ENCODE assay signal across 22 cellular contexts in the genomic region with DNA sequence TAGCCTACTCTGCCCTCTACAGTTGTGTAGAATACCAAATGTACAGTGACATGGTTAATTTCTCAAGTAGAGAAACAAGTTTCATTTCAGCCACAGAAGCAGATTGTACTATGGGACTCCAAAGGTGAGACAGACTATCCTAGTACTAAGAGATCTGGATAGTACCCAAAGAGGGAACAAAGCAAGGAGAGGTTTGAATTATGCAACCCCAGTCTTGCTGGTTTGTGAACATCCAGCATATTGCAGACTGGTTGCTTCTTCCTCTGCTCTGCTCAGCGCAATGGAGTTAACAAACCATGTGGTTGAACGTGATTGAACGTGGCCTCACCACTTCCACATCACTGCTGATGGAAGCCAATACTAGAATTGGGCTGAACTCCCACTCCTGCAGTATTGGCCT. TPM values are rescaled to one million over a fixed set of nuclear protein-coding genes. Genes with fewer than 3 reads are reported as not detected.
A peak's percentile ranks its signal among the peaks of the same experiment; 100 is the strongest.
DNase-seq lines count a peak whose midpoint lies in the region; ATAC-seq, FAIRE-seq and TF ChIP-seq lines count a peak whose summit lies in the region.
"Had no signal": no experiment of that assay in that cellular context is flagged by ENCODE, and none has a peak within 500 bp of the region (broad histone marks: within the 10 kb centered on the region; RNA-seq: fewer than 3 reads in every experiment).

No MANE protein-coding gene starts in this region.

- no peaks in the 10 kb centered on the region for H3K9me3 Mint-ChIP-seq in natural killer cell
- H3K9me3 Mint-ChIP-seq: CD4-positive, alpha-beta T cell; effector memory CD8-positive, alpha-beta T cell; neural progenitor cell had no signal

- intact Hi-C loops in right lobe of liver (cut with DNase I) (no loop called here), HepG2 (cut with micrococcal nuclease; ENCODE audit: unreplicated experiment) (no loop called here), colonic mucosa (cut with DNase I) (no loop called here), natural killer cell (cut with micrococcal nuclease) (no loop called here)

- in situ Hi-C loops in HepG2 (cut with HindIII; ENCODE audit: extremely low pct_ligation_motif_present, low pct_unique_long_range_greater_than_20kb): no loop called here

- TF ChIP-seq EP300 in HepG2 (IDR thresholded peaks at IDR 0.05; ENCODE audit: low read depth in 2 of 2, low read length in 2 of 2) (no peak), HepG2 (CRISPR knock-in tag; IDR thresholded peaks at IDR 0.05; ENCODE audit: borderline replicate concordance) (no peak)

- no peak for TF ChIP-seq RAD21 in HepG2 (CRISPR knock-in tag; IDR thresholded peaks at IDR 0.05)

- no peak overlapping the region for H3K4me3 Mint-ChIP-seq in natural killer cell
- H3K4me3 Mint-ChIP-seq: CD4-positive, alpha-beta T cell; effector memory CD8-positive, alpha-beta T cell; neural progenitor cell had no signal

- no peaks in the 10 kb centered on the region for H3K36me3 Mint-ChIP-seq in natural killer cell

- CTCF ChIA-PET in HepG2 (lab: Yijun Ruan, JAX; ENCODE audit: low intra/inter-chr PET ratio, low total read pairs): no interaction called here

- H4K20me1 ChIP-seq in HepG2 (ENCODE audit: insufficient read depth, low read length): no peaks in the 10 kb centered on the region

- POLR2A ChIA-PET in HepG2 (lab: Yijun Ruan, JAX): no interaction called here

- H3K79me2 ChIP-seq in HepG2 (ENCODE audit: insufficient read depth, low read length): no peaks in the 10 kb centered on the region

- DNase-seq in right lobe of liver (no peak), HepG2 (ENCODE audit: low spot score) (no peak), colonic mucosa (no peak), AG08396 (ENCODE audit: low spot score) (no peak), natural killer cell (no peak)
- DNase-seq: activated CD4-positive, alpha-beta T cell treated with anti-CD3 and anti-CD28 coated beads for 4 hours; activated CD8-positive, alpha-beta memory T cell treated with anti-CD3 and anti-CD28 coated beads, Interleukin-2, amount 50 U/mL, for 48 hours; activated gamma-delta T cell; CD4-positive, alpha-beta T cell; central memory CD4-positive, alpha-beta T cell; DMS153; effector memory CD8-positive, alpha-beta T cell; islet precursor cell; NCI-H1930; T1000 had no signal

- H3K4me1 ChIP-seq in right lobe of liver (no peaks in the 10 kb centered on the region), HepG2 (ENCODE audit: insufficient read depth, low read length) (no peaks in the 10 kb centered on the region), colonic mucosa (peaks cover 4% of the 10 kb centered on the region), mucosa of rectum (ENCODE audit: control insufficient read depth in 2 of 2, insufficient read depth in 2 of 2, low read length in 2 of 2) (peaks cover 34 to 35% of the 10 kb centered on the region in 2 donors)
- H3K4me1 ChIP-seq: neural progenitor cell had no signal

- H3K4me2 ChIP-seq in HepG2 (ENCODE audit: low read depth, low read length): no peak overlapping the region
- H3K4me2 ChIP-seq: neural progenitor cell had no signal

- ATAC-seq in right lobe of liver: peak in 3 of 4 donors; percentile 20 to 51 (median 48)
- ATAC-seq in HepG2: no peak
- no peak for ATAC-seq in HG03521 (IDR thresholded peaks at IDR 0.05; ENCODE audit: unreplicated experiment)
- ATAC-seq in GM21786 (IDR thresholded peaks at IDR 0.05; ENCODE audit: unreplicated experiment): no peak
- no peak for ATAC-seq in natural killer cell
- ATAC-seq: effector memory CD8-positive, alpha-beta T cell had no signal

- H3K9me3 ChIP-seq in right lobe of liver (no peaks in the 10 kb centered on the region), HepG2 (ENCODE audit: low read length) (no peaks in the 10 kb centered on the region), colonic mucosa (no peaks in the 10 kb centered on the region), mucosa of rectum (ENCODE audit: control insufficient read depth in 2 of 2, low read length in 2 of 2) (no peaks in the 10 kb centered on the region)
- H3K9me3 ChIP-seq: thoracic aorta had no signal

- H3K9ac ChIP-seq in HepG2 (ENCODE audit: insufficient read depth, low read depth, low read length) (no peak overlapping the region), colonic mucosa (ENCODE audit: low read depth in 2 of 2, low read length in 2 of 2) (peak overlapping the region in 1 of 2 donors; percentile 86), mucosa of rectum (ENCODE audit: low read depth in 1 of 2, low read length in 2 of 2) (peak overlapping the region; percentile 1 to 60)
- H3K9ac ChIP-seq: neural progenitor cell had no signal

- no peak overlapping the region for H3K27ac ChIP-seq in right lobe of liver
- H3K27ac ChIP-seq in HepG2 (ENCODE audit: extremely low read length, insufficient read depth, low read length): no peak overlapping the region
- peak overlapping the region; percentile 87 for H3K27ac ChIP-seq in colonic mucosa
- peak overlapping the region; percentile 92 to 96 for H3K27ac ChIP-seq in mucosa of rectum (ENCODE audit: low read depth in 2 of 2, low read length in 2 of 2)
- H3K27ac ChIP-seq: neural progenitor cell, SK-N-MC, thoracic aorta had no signal

- H2AFZ ChIP-seq in HepG2 (ENCODE audit: low read length): no peak overlapping the region
- H2AFZ ChIP-seq: neural progenitor cell had no signal

- H3K27me3 ChIP-seq in right lobe of liver: no peaks in the 10 kb centered on the region
- H3K27me3 ChIP-seq in HepG2 (ENCODE audit: control insufficient read depth in 1 of 2, insufficient read depth in 2 of 2, low read length in 2 of 2): 0 out of 5 replicates have a peak, but pooled peaks cover 0 to 1% of the 10 kb centered on the region in 2 experiments
- H3K27me3 ChIP-seq in colonic mucosa: no peaks in the 10 kb centered on the region
- no peaks in the 10 kb centered on the region for H3K27me3 ChIP-seq in mucosa of rectum (ENCODE audit: control insufficient read depth in 2 of 2, insufficient read depth in 2 of 2, low read length in 2 of 2)
- H3K27me3 ChIP-seq: neural progenitor cell had no signal

- no peak overlapping the region for H3K27ac Mint-ChIP-seq in natural killer cell
- H3K27ac Mint-ChIP-seq: CD4-positive, alpha-beta T cell; effector memory CD8-positive, alpha-beta T cell; neural progenitor cell had no signal

- no peak for FAIRE-seq in HepG2 (lab: Jason Lieb, UNC)

- H3K27me3 Mint-ChIP-seq in natural killer cell (ENCODE audit: low read depth in 2 of 2): peaks cover 10 to 20% of the 10 kb centered on the region in 2 donors

- H3K4me1 Mint-ChIP-seq in natural killer cell: no peaks in the 10 kb centered on the region

- no peak overlapping the region for H3K4me3 ChIP-seq in right lobe of liver
- no peak overlapping the region for H3K4me3 ChIP-seq in HepG2 (replicated peaks in 1 of 3; ENCODE audit: insufficient read depth in 1 of 3, low read depth in 2 of 3, low read length in 3 of 3)
- H3K4me3 ChIP-seq in colonic mucosa: no peak overlapping the region
- H3K4me3 ChIP-seq in mucosa of rectum (ENCODE audit: low read length in 2 of 2): peak overlapping the region in 1 of 2 donors; percentile 50
- H3K4me3 ChIP-seq: neural progenitor cell, SK-N-MC, thoracic aorta had no signal

- no TSS peak for BruUV-seq in HepG2 (replicated peaks; lab: Mats Ljungman, UMichigan)

- TF ChIP-seq POLR2A in right lobe of liver (IDR thresholded peaks at IDR 0.05) (no peak), HepG2 (IDR thresholded peaks at IDR 0.05; ENCODE audit: insufficient read depth in 1 of 2, low read depth in 2 of 2, low read length in 2 of 2) (no peak)

- no peak for TF ChIP-seq CTCF in right lobe of liver (IDR thresholded peaks at IDR 0.05)
- no peak; the same call in 1 of the 2 replicates for TF ChIP-seq CTCF in HepG2 (CRISPR knock-in tag; IDR thresholded peaks at IDR 0.05)
- no peak for TF ChIP-seq CTCF in colonic mucosa (IDR thresholded peaks at IDR 0.05)
- no peak for TF ChIP-seq CTCF in natural killer cell (IDR thresholded peaks at IDR 0.05)

- H3K36me3 ChIP-seq in right lobe of liver (no peaks in the 10 kb centered on the region), HepG2 (replicated peaks in 1 of 2; ENCODE audit: control insufficient read depth in 1 of 2, insufficient read depth in 2 of 2, low read length in 2 of 2) (no peaks in the 10 kb centered on the region), colonic mucosa (no peaks in the 10 kb centered on the region), mucosa of rectum (ENCODE audit: control insufficient read depth in 2 of 2, insufficient read depth in 2 of 2, low read length in 2 of 2) (peaks cover 15 to 25% of the 10 kb centered on the region in 2 donors)
- H3K36me3 ChIP-seq: neural progenitor cell had no signal

- WGBS in right lobe of liver (ENCODE audit: insufficient coverage, low coverage, low lambda C conversion rate, missing lambda C conversion rate): no CpG with 5 or more reads among the region's 3 CpGs
- 14% methylated on average over 2 of the region's 3 CpGs for WGBS in HepG2 (ENCODE audit: low lambda C conversion rate)

RNA-seq across cellular contexts. Expression of a gene that starts 43.3 kb away (rescaled TPM):
- total RNA-seq in right lobe of liver (1,000 to 10,000 TPM; 2,876 to 4,505 (median 3,144) TPM), HepG2 (2016; rRNA removed; fragmentation: Illumina TruSeq; extraction: Trizol) (0.97 and 1.1 TPM in 2 replicates), colonic mucosa (10 to 100 TPM in 1 of 2 donors, 1 to 10 TPM in 1; 3.4 to 33.1 TPM), natural killer cell (not detected)
- 0.26 and 0.91 TPM in 2 replicates for total RNA-seq in HepG2 (2016; cell fraction: cytosol; rRNA removed; fragmentation: Illumina TruSeq; extraction: Trizol; ENCODE audit: low read depth)
- 0.48 and 0.97 TPM in 2 replicates for total RNA-seq in HepG2 (2016; cell fraction: insoluble cytoplasmic fraction; rRNA removed; fragmentation: Illumina TruSeq; extraction: Trizol)
- total RNA-seq in HepG2 (2016; cell fraction: membrane; rRNA removed; fragmentation: Illumina TruSeq; extraction: Trizol): 0.86 and 0.90 TPM in 2 replicates
- 0.34 and 0.56 TPM in 2 replicates for total RNA-seq in HepG2 (2016; cell fraction: nucleus; rRNA removed; fragmentation: Illumina TruSeq; extraction: Trizol)
- 0.29 and 0.84 TPM in 2 replicates for polyA plus RNA-seq in HepG2 (2011; rRNA removed)
- 0.74 and 0.91 TPM in 2 replicates for polyA plus RNA-seq in HepG2 (2011; cell fraction: cytosol; rRNA removed)
- polyA plus RNA-seq in HepG2 (2011; cell fraction: nucleus; rRNA removed): 0.39 and 0.48 TPM in 2 replicates
- 2.4 TPM in 2 replicates for polyA plus RNA-seq in HepG2 (2012)
- polyA plus RNA-seq in HepG2 (2016; cell fraction: cytosol; fragmentation: Illumina TruSeq; extraction: Trizol; ENCODE audit: low read depth): 0.50 and 0.58 TPM in 2 replicates
- 0.89 and 1.8 TPM in 2 replicates for polyA plus RNA-seq in HepG2 (2016; cell fraction: insoluble cytoplasmic fraction; fragmentation: Illumina TruSeq; extraction: Trizol; ENCODE audit: low read depth)
- 0.68 and 0.76 TPM in 2 replicates for polyA plus RNA-seq in HepG2 (2016; cell fraction: membrane; fragmentation: Illumina TruSeq; extraction: Trizol; ENCODE audit: low read depth)
- 0.57 and 0.68 TPM in 2 replicates for polyA plus RNA-seq in HepG2 (2016; cell fraction: nucleus; fragmentation: Illumina TruSeq; extraction: Trizol; ENCODE audit: insufficient read depth, low read depth)
- polyA minus RNA-seq in HepG2 (2011; rRNA and poly(A)+ RNA removed; ENCODE audit: low replicate concordance): 0.78 TPM in 1 of 2 replicates, not detected in the other
- polyA minus RNA-seq in HepG2 (2011; cell fraction: cytosol; rRNA and poly(A)+ RNA removed): 0.53 and 0.59 TPM in 2 replicates
- 0.26 TPM in 1 of 2 replicates, not detected in the other for polyA minus RNA-seq in HepG2 (2011; cell fraction: nucleus; rRNA and poly(A)+ RNA removed)
- total RNA-seq: CD4-positive, alpha-beta T cell; M059J; thoracic aorta had no signal

RNA-seq across cellular contexts. Expression of a gene that starts 54.7 kb away (rescaled TPM):
- 10 to 100 TPM in 4 of 6 experiments, 1 to 10 TPM in 2; 8.7 to 19.8 (median 16.1) TPM for total RNA-seq in right lobe of liver
- total RNA-seq in HepG2 (2016; rRNA removed; fragmentation: Illumina TruSeq; extraction: Trizol): 37.6 and 56.0 TPM in 2 replicates
- total RNA-seq in HepG2 (2016; cell fraction: cytosol; rRNA removed; fragmentation: Illumina TruSeq; extraction: Trizol; ENCODE audit: low read depth): 3.0 and 3.3 TPM in 2 replicates
- total RNA-seq in HepG2 (2016; cell fraction: insoluble cytoplasmic fraction; rRNA removed; fragmentation: Illumina TruSeq; extraction: Trizol): 37.2 and 50.2 TPM in 2 replicates
- 10.1 and 10.5 TPM in 2 replicates for total RNA-seq in HepG2 (2016; cell fraction: membrane; rRNA removed; fragmentation: Illumina TruSeq; extraction: Trizol)
- 26.3 and 31.7 TPM in 2 replicates for total RNA-seq in HepG2 (2016; cell fraction: nucleus; rRNA removed; fragmentation: Illumina TruSeq; extraction: Trizol)
- 12.2 and 12.7 TPM in 2 replicates for polyA plus RNA-seq in HepG2 (2011; rRNA removed)
- polyA plus RNA-seq in HepG2 (2011; cell fraction: cytosol; rRNA removed): 5.4 and 7.8 TPM in 2 replicates
- 6.8 and 8.3 TPM in 2 replicates for polyA plus RNA-seq in HepG2 (2011; cell fraction: nucleus; rRNA removed)
- 16.3 and 25.9 TPM in 2 replicates for polyA plus RNA-seq in HepG2 (2012)
- 1.3 and 1.5 TPM in 2 replicates for polyA plus RNA-seq in HepG2 (2016; cell fraction: cytosol; fragmentation: Illumina TruSeq; extraction: Trizol; ENCODE audit: low read depth)
- 36.3 and 39.3 TPM in 2 replicates for polyA plus RNA-seq in HepG2 (2016; cell fraction: insoluble cytoplasmic fraction; fragmentation: Illumina TruSeq; extraction: Trizol; ENCODE audit: low read depth)
- polyA plus RNA-seq in HepG2 (2016; cell fraction: membrane; fragmentation: Illumina TruSeq; extraction: Trizol; ENCODE audit: low read depth): 2.9 and 3.7 TPM in 2 replicates
- polyA plus RNA-seq in HepG2 (2016; cell fraction: nucleus; fragmentation: Illumina TruSeq; extraction: Trizol; ENCODE audit: insufficient read depth, low read depth): 19.6 and 20.3 TPM in 2 replicates
- 8.1 and 19.4 TPM in 2 replicates for polyA minus RNA-seq in HepG2 (2011; rRNA and poly(A)+ RNA removed; ENCODE audit: low replicate concordance)
- polyA minus RNA-seq in HepG2 (2011; cell fraction: cytosol; rRNA and poly(A)+ RNA removed): 9.1 and 11.3 TPM in 2 replicates
- polyA minus RNA-seq in HepG2 (2011; cell fraction: nucleus; rRNA and poly(A)+ RNA removed): 25.6 and 31.6 TPM in 2 replicates
- 10 to 100 TPM; 33.3 to 40.9 TPM for total RNA-seq in colonic mucosa
- 10 to 100 TPM; 35.5 to 44.2 (median 42.5) TPM for total RNA-seq in natural killer cell

Comparison
In these comparisons a context has a peak if more than half of its experiments do, and no peak if none do; other contexts are left out.
1. ATAC-seq: peak in right lobe of liver (3 of 4); none in HepG2 (single experiment), HG03521 (single experiment), GM21786 (single experiment) and natural killer cell (0 of 3).
2. RNA of a gene that starts 43.3 kb away (total RNA-seq): 2,876 to 4,505 TPM in right lobe of liver; 3.4 to 33.1 TPM in colonic mucosa, 0.26 to 1.1 TPM in HepG2 and not detected in natural killer cell; every median in the first group is over 10 times any median in the second.
3. H3K27ac ChIP-seq: peak in colonic mucosa (single experiment) and mucosa of rectum (2 of 2); none in right lobe of liver (0 of 3) and HepG2 (single experiment).